21 cellular contexts compared by ENCODE assay signal in genomic region chr10:129545257-129545656, GRCh38.
A peak's percentile ranks its signal among the peaks of the same experiment; 100 is the strongest.
DNase-seq lines count a peak whose midpoint lies in the region; ATAC-seq, FAIRE-seq and TF ChIP-seq lines count a peak whose summit lies in the region.
"Had no signal": no experiment of that assay in that cellular context is flagged by ENCODE, and none has a peak within 500 bp of the region (broad histone marks: within the 10 kb centered on the region; RNA-seq: fewer than 3 reads in every experiment).

No MANE protein-coding gene starts in this region.

- no peaks in the 10 kb centered on the region for H3K79me2 ChIP-seq in HepG2 (ENCODE audit: insufficient read depth, low read length)

- no peaks in the 10 kb centered on the region for H3K36me3 ChIP-seq in bronchial epithelial cell (ENCODE audit: control insufficient read depth, insufficient read depth, low read length)
- H3K36me3 ChIP-seq in HepG2 (replicated peaks in 1 of 2; ENCODE audit: control insufficient read depth in 1 of 2, insufficient read depth in 2 of 2, low read length in 2 of 2), result no peaks in the 10 kb centered on the region
- H3K36me3 ChIP-seq: thoracic aorta had no signal

- no peak for ATAC-seq in HepG2
- ATAC-seq: CD8-positive, alpha-beta T cell; K562; left lobe of liver; SK-N-SH treated with all-trans-retinoic acid at 6 μM for 48 hours; stimulated activated memory B cell treated with anti-CD40 and anti-IgM and Interleukin-4, amounts not matched to agents 10 μg/mL and 1 μg/mL and 100 μg/mL, for 72 hours had no signal

- 71% methylated on average over 8 of the region's 8 CpGs for WGBS in HepG2 (ENCODE audit: low lambda C conversion rate)

- no peak for TF ChIP-seq EP300 in HepG2 (IDR thresholded peaks at IDR 0.05; ENCODE audit: low read depth in 2 of 2, low read length in 2 of 2)
- no peak for TF ChIP-seq EP300 in HepG2 (CRISPR knock-in tag; IDR thresholded peaks at IDR 0.05; ENCODE audit: borderline replicate concordance)

- no peak overlapping the region for H2AFZ ChIP-seq in HepG2 (ENCODE audit: low read length)

- intact Hi-C loops in HepG2 (cut with micrococcal nuclease; ENCODE audit: unreplicated experiment), result no loop called here

- POLR2A ChIA-PET in HepG2 (lab: Yijun Ruan, JAX), result no interaction called here

- H3K9ac ChIP-seq in HepG2 (ENCODE audit: insufficient read depth, low read depth, low read length), result no peak overlapping the region

- TF ChIP-seq RAD21 in HepG2 (CRISPR knock-in tag; IDR thresholded peaks at IDR 0.05), result no peak

- H3K27ac ChIP-seq in C4-2B (peak overlapping the region; percentile 79), HepG2 (ENCODE audit: extremely low read length, insufficient read depth, low read length) (no peak overlapping the region)
- H3K27ac ChIP-seq: thoracic aorta had no signal

- H3K9me3 ChIP-seq in HepG2 (ENCODE audit: low read length), result no peaks in the 10 kb centered on the region
- H3K9me3 ChIP-seq: thoracic aorta had no signal

- no peaks in the 10 kb centered on the region for H3K4me1 ChIP-seq in HepG2 (ENCODE audit: insufficient read depth, low read length)

- no peaks in the 10 kb centered on the region for H3K27me3 ChIP-seq in bronchial epithelial cell (ENCODE audit: control insufficient read depth, insufficient read depth, low read length)
- no peaks in the 10 kb centered on the region for H3K27me3 ChIP-seq in HepG2 (ENCODE audit: control insufficient read depth in 1 of 2, insufficient read depth in 2 of 2, low read length in 2 of 2)

- no peak overlapping the region for H3K4me3 ChIP-seq in bronchial epithelial cell (ENCODE audit: low read depth, low read length)
- H3K4me3 ChIP-seq in HepG2 (replicated peaks in 1 of 3; ENCODE audit: insufficient read depth in 1 of 3, low read depth in 2 of 3, low read length in 3 of 3), result no peak overlapping the region
- H3K4me3 ChIP-seq: K562, thoracic aorta had no signal

- CTCF ChIA-PET in HepG2 (lab: Yijun Ruan, JAX; ENCODE audit: low intra/inter-chr PET ratio, low total read pairs), result no interaction called here

- no peak overlapping the region for H3K4me2 ChIP-seq in HepG2 (ENCODE audit: low read depth, low read length)

- no peak for TF ChIP-seq CTCF in C4-2B (conservative IDR thresholded peaks at IDR 0.05)
- TF ChIP-seq CTCF in bronchial epithelial cell (IDR thresholded peaks at IDR 0.05; ENCODE audit: insufficient read depth, low read length, severe bottlenecking), result no peak
- no peak for TF ChIP-seq CTCF in HepG2 (CRISPR knock-in tag; IDR thresholded peaks at IDR 0.05)

- no peaks in the 10 kb centered on the region for H4K20me1 ChIP-seq in HepG2 (ENCODE audit: insufficient read depth, low read length)

- FAIRE-seq in bronchial epithelial cell (lab: Jason Lieb, UNC) (no peak), HepG2 (lab: Jason Lieb, UNC) (no peak)
- FAIRE-seq: K562, RCC 7860 had no signal

- no peak for TF ChIP-seq POLR2A in HepG2 (IDR thresholded peaks at IDR 0.05; ENCODE audit: insufficient read depth in 1 of 2, low read depth in 2 of 2, low read length in 2 of 2)

- peak; percentile 28 for DNase-seq in HT1080 (ENCODE audit: low read depth)
- peak; percentile 80 for DNase-seq in bronchial epithelial cell (ENCODE audit: low read depth)
- DNase-seq in HepG2 (ENCODE audit: low spot score), result no peak
- DNase-seq in SIG-M5 (lab: John Stamatoyannopoulos, UW), result no peak
- DNase-seq in DMS53 (lab: John Stamatoyannopoulos, UW), result no peak
- DNase-seq in central memory CD4-positive, alpha-beta T cell, result no peak
- no peak for DNase-seq in activated gamma-delta T cell treated with Interleukin-2 at 50 U/mL for 16 hours
- DNase-seq: activated gamma-delta T cell; amygdala; CD8-positive, alpha-beta T cell; DMS79; NCI-H1048; NCI-H2029 treated with DMSO at 0.1 percent for 48 hours; stimulated activated CD4-positive, alpha-beta T cell treated with anti-CD3 and anti-CD28 coated beads, Interleukin-1b, Interleukin-23, amount 100 ng/mL, for 48 hours had no signal

- no TSS peak for BruUV-seq in HepG2 (replicated peaks; lab: Mats Ljungman, UMichigan)

- in situ Hi-C loops in HepG2 (cut with HindIII; ENCODE audit: extremely low pct_ligation_motif_present, low pct_unique_long_range_greater_than_20kb), result no loop called here

TF ChIP-seq in HepG2, 621 proteins besides CTCF, POLR2A, EP300 and RAD21:
- TF ChIP-seq SOX6 (IDR thresholded peaks at IDR 0.05) (no peak), SOX6 (CRISPR knock-in tag; IDR thresholded peaks at IDR 0.05) (no peak), FOSL2 (CRISPR knock-in tag; IDR thresholded peaks at IDR 0.05) (peak; percentile 57), ZNF501 (CRISPR knock-in tag; IDR thresholded peaks at IDR 0.05) (no peak)

Comparison
In these comparisons a context has a peak if more than half of its experiments do, and no peak if none do; other contexts are left out.
1. DNase-seq: peak in HT1080 (single experiment) and bronchial epithelial cell (single experiment); none in HepG2 (single experiment), SIG-M5 (single experiment), DMS53 (single experiment), central memory CD4-positive, alpha-beta T cell (single experiment) and activated gamma-delta T cell treated with Interleukin-2 at 50 U/mL for 16 hours (single experiment).